ENCODE assay signal across 22 cellular contexts in the genomic region with DNA sequence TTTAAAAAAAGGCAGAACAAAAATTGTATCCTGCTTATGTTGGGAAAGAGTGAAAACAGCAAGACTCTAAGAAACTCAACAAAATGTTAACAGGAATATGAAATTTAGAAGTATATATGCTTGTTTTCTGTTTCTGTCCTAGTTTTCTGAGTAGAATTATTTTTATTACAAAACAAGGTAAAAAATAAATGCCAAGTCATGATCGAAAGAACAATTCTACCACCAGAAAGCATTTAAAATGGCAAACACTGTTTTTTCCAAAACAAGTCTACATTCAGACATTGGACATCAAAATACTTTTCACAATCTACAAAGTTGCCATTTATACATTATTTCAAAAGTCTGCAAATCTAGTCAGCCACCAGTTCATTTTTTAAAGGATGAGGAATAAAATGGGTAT.
"Had no signal": no experiment of that assay in that cellular context is flagged by ENCODE, and none has a peak within 500 bp of the region (broad histone marks: within the 10 kb centered on the region; RNA-seq: fewer than 3 reads in every experiment).

No MANE protein-coding gene starts in this region.

- ATAC-seq: stimulated activated effector memory CD8-positive, alpha-beta T cell treated with anti-CD3 and anti-CD28 coated beads, Interleukin-12 subunit alpha, Interleukin-12 subunit beta, amount 100 ng/mL, for 72 hours; WTC11 had no signal

- H3K4me3 ChIP-seq: skin epidermis had no signal

- H3K9me3 Mint-ChIP-seq: activated CD4-positive, alpha-beta T cell treated with anti-CD3 and anti-CD28 coated beads, Interleukin-2, amount 10 ng/mL, durations not matched to agents 7 days and 5 days; activated naive CD4-positive, alpha-beta T cell treated with anti-CD3 and anti-CD28 coated beads, Interleukin-2, amount 10 ng/mL, durations not matched to agents 7 days and 5 days; activated naive CD8-positive, alpha-beta T cell treated with anti-CD3 and anti-CD28 coated beads, Interleukin-2, amount 10 ng/mL, durations not matched to agents 7 days and 5 days; activated T-cell treated with anti-CD3 and anti-CD28 coated beads, Interleukin-2, amount 50 U/mL, for 24 hours; nephron; stimulated activated effector memory CD8-positive, alpha-beta T cell treated with anti-CD3 and anti-CD28 coated beads, Interleukin-12 subunit alpha, Interleukin-12 subunit beta, amount 100 ng/mL, for 72 hours; stimulated activated naive CD8-positive, alpha-beta T cell treated with anti-CD3 and anti-CD28 coated beads, Interleukin-15, Interleukin-2, amounts not matched to agents 100 ng/mL and 50 ng/mL, for 24 hours; WTC11 had no signal

- DNase-seq: activated CD4-positive, alpha-beta memory T cell treated with anti-CD3 and anti-CD28 coated beads, Interleukin-2, amount 10 ng/mL, durations not matched to agents 7 days and 5 days; activated CD4-positive, alpha-beta T cell treated with anti-CD3 and anti-CD28 coated beads for 1 hour; activated CD4-positive, alpha-beta T cell treated with anti-CD3 and anti-CD28 coated beads, Interleukin-2, amount 10 ng/mL, durations not matched to agents 7 days and 5 days; activated CD8-positive, alpha-beta memory T cell treated with anti-CD3 and anti-CD28 coated beads, Interleukin-2, amount 50 U/mL, for 48 hours; activated gamma-delta T cell; activated naive CD4-positive, alpha-beta T cell treated with anti-CD3 and anti-CD28 coated beads, Interleukin-2, amount 10 ng/mL, durations not matched to agents 7 days and 5 days; activated naive CD8-positive, alpha-beta T cell treated with anti-CD3 and anti-CD28 coated beads, Interleukin-2, amount 10 ng/mL, durations not matched to agents 7 days and 5 days; activated T-cell treated with anti-CD3 and anti-CD28 coated beads, Interleukin-2, amount 50 U/mL, for 24 hours; central memory CD4-positive, alpha-beta T cell; dermis blood vessel endothelial cell; effector CD4-positive, alpha-beta T cell; mammary epithelial cell; stimulated activated CD4-positive, alpha-beta T cell treated with anti-CD3 and anti-CD28 coated beads, Interleukin-4, amount 100 ng/mL, for 24 hours; substantia nigra; T-helper 2 cell; trophoblast cell had no signal

- H3K27me3 Mint-ChIP-seq: activated CD4-positive, alpha-beta memory T cell treated with anti-CD3 and anti-CD28 coated beads, Interleukin-2, amount 10 ng/mL, durations not matched to agents 7 days and 5 days; activated CD4-positive, alpha-beta T cell treated with anti-CD3 and anti-CD28 coated beads, Interleukin-2, amount 10 ng/mL, durations not matched to agents 7 days and 5 days; activated naive CD4-positive, alpha-beta T cell treated with anti-CD3 and anti-CD28 coated beads, Interleukin-2, amount 10 ng/mL, durations not matched to agents 7 days and 5 days; activated T-cell treated with anti-CD3 and anti-CD28 coated beads, Interleukin-2, amount 50 U/mL, for 24 hours; progenitor cell of endocrine pancreas had no signal

- H3K4me3 Mint-ChIP-seq: activated CD4-positive, alpha-beta memory T cell treated with anti-CD3 and anti-CD28 coated beads, Interleukin-2, amount 10 ng/mL, durations not matched to agents 7 days and 5 days; activated CD4-positive, alpha-beta T cell treated with anti-CD3 and anti-CD28 coated beads, Interleukin-2, amount 10 ng/mL, durations not matched to agents 7 days and 5 days; activated naive CD4-positive, alpha-beta T cell treated with anti-CD3 and anti-CD28 coated beads, Interleukin-2, amount 10 ng/mL, durations not matched to agents 7 days and 5 days; activated naive CD8-positive, alpha-beta T cell treated with anti-CD3 and anti-CD28 coated beads, Interleukin-2, amount 10 ng/mL, durations not matched to agents 7 days and 5 days; activated T-cell treated with anti-CD3 and anti-CD28 coated beads, Interleukin-2, amount 50 U/mL, for 24 hours; nephron; stimulated activated effector memory CD8-positive, alpha-beta T cell treated with anti-CD3 and anti-CD28 coated beads, Interleukin-12 subunit alpha, Interleukin-12 subunit beta, amount 100 ng/mL, for 72 hours; stimulated activated naive CD8-positive, alpha-beta T cell treated with anti-CD3 and anti-CD28 coated beads, Interleukin-15, Interleukin-2, amounts not matched to agents 100 ng/mL and 50 ng/mL, for 24 hours; WTC11 had no signal

- H3K4me1 Mint-ChIP-seq: activated CD4-positive, alpha-beta memory T cell treated with anti-CD3 and anti-CD28 coated beads, Interleukin-2, amount 10 ng/mL, durations not matched to agents 7 days and 5 days; activated CD4-positive, alpha-beta T cell treated with anti-CD3 and anti-CD28 coated beads, Interleukin-2, amount 10 ng/mL, durations not matched to agents 7 days and 5 days; activated naive CD4-positive, alpha-beta T cell treated with anti-CD3 and anti-CD28 coated beads, Interleukin-2, amount 10 ng/mL, durations not matched to agents 7 days and 5 days; activated naive CD8-positive, alpha-beta T cell treated with anti-CD3 and anti-CD28 coated beads, Interleukin-2, amount 10 ng/mL, durations not matched to agents 7 days and 5 days; stimulated activated effector memory CD8-positive, alpha-beta T cell treated with anti-CD3 and anti-CD28 coated beads, Interleukin-12 subunit alpha, Interleukin-12 subunit beta, amount 100 ng/mL, for 72 hours had no signal

- H3K36me3 Mint-ChIP-seq: activated naive CD4-positive, alpha-beta T cell treated with anti-CD3 and anti-CD28 coated beads, Interleukin-2, amount 10 ng/mL, durations not matched to agents 7 days and 5 days; activated naive CD8-positive, alpha-beta T cell treated with anti-CD3 and anti-CD28 coated beads, Interleukin-2, amount 10 ng/mL, durations not matched to agents 7 days and 5 days had no signal

- H3K27ac Mint-ChIP-seq: activated CD4-positive, alpha-beta memory T cell treated with anti-CD3 and anti-CD28 coated beads, Interleukin-2, amount 10 ng/mL, durations not matched to agents 7 days and 5 days; activated CD4-positive, alpha-beta T cell treated with anti-CD3 and anti-CD28 coated beads, Interleukin-2, amount 10 ng/mL, durations not matched to agents 7 days and 5 days; activated naive CD4-positive, alpha-beta T cell treated with anti-CD3 and anti-CD28 coated beads, Interleukin-2, amount 10 ng/mL, durations not matched to agents 7 days and 5 days; activated naive CD8-positive, alpha-beta T cell treated with anti-CD3 and anti-CD28 coated beads, Interleukin-2, amount 10 ng/mL, durations not matched to agents 7 days and 5 days; activated T-cell treated with anti-CD3 and anti-CD28 coated beads, Interleukin-2, amount 50 U/mL, for 24 hours; stimulated activated effector memory CD8-positive, alpha-beta T cell treated with anti-CD3 and anti-CD28 coated beads, Interleukin-12 subunit alpha, Interleukin-12 subunit beta, amount 100 ng/mL, for 72 hours; stimulated activated naive CD8-positive, alpha-beta T cell treated with anti-CD3 and anti-CD28 coated beads, Interleukin-15, Interleukin-2, amounts not matched to agents 100 ng/mL and 50 ng/mL, for 24 hours had no signal
